In the genomic region with DNA sequence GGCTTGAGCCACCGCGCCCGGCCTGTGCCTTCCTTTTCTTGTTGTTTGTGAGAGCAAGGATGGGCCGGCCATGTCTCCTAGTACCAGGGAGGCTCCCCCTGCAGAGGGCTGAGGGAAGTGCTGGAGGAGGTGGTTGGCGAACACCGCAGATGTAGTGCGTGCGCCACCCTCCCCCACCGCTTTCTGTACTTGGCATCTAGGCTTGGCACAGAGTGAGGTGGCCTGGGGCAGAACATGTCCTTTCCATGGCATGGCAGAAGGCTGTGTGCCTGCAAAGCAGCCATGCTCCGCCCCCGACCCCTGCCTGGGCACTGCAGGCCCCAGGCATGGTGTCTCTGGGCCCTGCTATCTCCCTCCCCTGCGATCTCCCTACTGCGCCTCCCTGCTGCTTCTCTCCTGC, we compare ENCODE assay signal across 9 cellular contexts. TPM values are rescaled to one million over a fixed set of nuclear protein-coding genes. Genes with fewer than 3 reads are reported as not detected.
A peak's percentile ranks its signal among the peaks of the same experiment; 100 is the strongest.
DNase-seq lines count a peak whose midpoint lies in the region; ATAC-seq and TF ChIP-seq lines count a peak whose summit lies in the region.
"Had no signal": no experiment of that assay in that cellular context is flagged by ENCODE, and none has a peak within 500 bp of the region (broad histone marks: within the 10 kb centered on the region; RNA-seq: fewer than 3 reads in every experiment).

No MANE protein-coding gene starts in this region.

- CTCF ChIA-PET in T-cell (lab: Charles Lee): no interaction called here

- H3K9me3 ChIP-seq in MG63: no peaks in the 10 kb centered on the region

- DNase-seq in ELR (ENCODE audit: low read depth) (peak; percentile 37), MG63 (peak; percentile 36), cerebellum (ENCODE audit: low spot score) (peak; percentile 57), nephron progenitor cell (peak; percentile 33), dedifferentiated amniotic fluid mesenchymal stem cell (ENCODE audit: extremely low spot score) (no peak), NCI-H2171 (lab: John Stamatoyannopoulos, UW) (no peak), T-cell (no peak)

- TF ChIP-seq CTCF in nephron progenitor cell (IDR thresholded peaks at IDR 0.05): peak; percentile 16

- H3K36me3 Mint-ChIP-seq in nephron progenitor cell (ENCODE audit: low read depth) (no peaks in the 10 kb centered on the region), T-cell (no peaks in the 10 kb centered on the region)

- no peaks in the 10 kb centered on the region for H3K36me3 ChIP-seq in MG63

- no peak overlapping the region for H3K4me3 Mint-ChIP-seq in nephron progenitor cell
- no peak overlapping the region for H3K4me3 Mint-ChIP-seq in T-cell

- POLR2A ChIA-PET in T-cell (lab: Charles Lee): no interaction called here

- H3K4me3 ChIP-seq in MG63: no peak overlapping the region

- ATAC-seq in HG02642 (IDR thresholded peaks at IDR 0.05; ENCODE audit: poor library complexity, unreplicated experiment) (no peak), T-cell (replicated peaks in 1 of 4) (no peak)

- no peak overlapping the region for H3K27ac Mint-ChIP-seq in nephron progenitor cell
- H3K27ac Mint-ChIP-seq in T-cell: no peak overlapping the region

- H3K27me3 Mint-ChIP-seq in nephron progenitor cell (ENCODE audit: low read depth, poor library complexity) (peaks cover 11% of the 10 kb centered on the region), T-cell (peaks cover 16 to 55% of the 10 kb centered on the region in 2 donors)

- no peaks in the 10 kb centered on the region for H3K9me3 Mint-ChIP-seq in nephron progenitor cell
- H3K9me3 Mint-ChIP-seq in T-cell: no peaks in the 10 kb centered on the region

- H3K4me1 Mint-ChIP-seq in nephron progenitor cell (peaks cover 47% of the 10 kb centered on the region), T-cell (no peaks in the 10 kb centered on the region)

- H3K27me3 ChIP-seq in MG63: no peaks in the 10 kb centered on the region

RNA-seq across cellular contexts. Expression of a gene that starts 30.7 kb away (rescaled TPM):
- 1.9 and 4.2 TPM in 2 replicates for total RNA-seq in MG63 (2014; rRNA removed; shearing (Covaris generic); ENCODE audit: low replicate concordance)
- total RNA-seq in cerebellum (4.4 TPM), T-cell (under 1 TPM in 3 of 5 donors, not detected in 2; 0.20 to 0.44 (median 0.41) TPM)
- total RNA-seq: T-helper 1 cell treated with Interleukin-12 subunit alpha and Interleukin-12 subunit beta and Interleukin-4 antibody, amounts not matched to agents 30 ng/mL and 1 ng/mL, for 36 hours had no signal

Comparison
In these comparisons a context has a peak if more than half of its experiments do, and no peak if none do; other contexts are left out.
1. DNase-seq: peak in ELR (single experiment), MG63 (single experiment), cerebellum (single experiment) and nephron progenitor cell (single experiment); none in dedifferentiated amniotic fluid mesenchymal stem cell (single experiment), NCI-H2171 (single experiment) and T-cell (0 of 34).